8 cellular contexts compared by ENCODE assay signal in genomic region chr22:17120281-17120680, GRCh38. TPM values are rescaled to one million over a fixed set of nuclear protein-coding genes. Genes with fewer than 3 reads are reported as not detected.
DNase-seq lines count a peak whose midpoint lies in the region; ATAC-seq and TF ChIP-seq lines count a peak whose summit lies in the region.

No MANE protein-coding gene starts in this region.

- peak; percentile 72 for DNase-seq in GM03348 (ENCODE audit: low spot score)
- no peak for DNase-seq in RWPE2 (ENCODE audit: low spot score)
- peak; percentile 69 for DNase-seq in activated naive CD8-positive, alpha-beta T cell treated with anti-CD3 and anti-CD28 coated beads for 36 hours
- DNase-seq in iPS DF 6.9 (ENCODE audit: low read depth, low spot score): peak; percentile 75
- DNase-seq in stimulated activated CD4-positive, alpha-beta T cell treated with anti-CD3 and anti-CD28 coated beads, Interleukin-15, amount 100 ng/mL, for 24 hours: peak; percentile 68
- DNase-seq in DMS153 (lab: John Stamatoyannopoulos, UW): no peak
- DNase-seq in NCI-H2081 treated with DMSO at 0.1 percent for 48 hours (lab: John Stamatoyannopoulos, UW): no peak

- H3K4me3 ChIP-seq in RWPE2 (ENCODE audit: severe bottlenecking): peak overlapping the region; percentile 28
- peak overlapping the region; percentile 61; the same call in 1 of the 2 replicates for H3K4me3 ChIP-seq in iPS DF 6.9 (ENCODE audit: low read length)

- WGBS in iPS DF 6.9 (ENCODE audit: insufficient coverage, insufficient read length): no CpG with 5 or more reads among the region's 45 CpGs

- no peak overlapping the region for H3K27ac Mint-ChIP-seq in activated naive CD8-positive, alpha-beta T cell treated with anti-CD3 and anti-CD28 coated beads for 36 hours

- no peaks in the 10 kb centered on the region for H3K4me1 ChIP-seq in RWPE2 (ENCODE audit: insufficient read depth, poor library complexity, severe bottlenecking)
- H3K4me1 ChIP-seq in iPS DF 6.9 (ENCODE audit: control insufficient read depth, insufficient read depth, low read length): peaks cover 7% of the 10 kb centered on the region

- H3K27me3 Mint-ChIP-seq in activated naive CD8-positive, alpha-beta T cell treated with anti-CD3 and anti-CD28 coated beads for 36 hours: peaks cover 25% of the 10 kb centered on the region

- no peak for TF ChIP-seq CTCF in RWPE2 (IDR thresholded peaks at IDR 0.05; ENCODE audit: poor library complexity, severe bottlenecking)

- no peaks in the 10 kb centered on the region for H3K9me3 ChIP-seq in RWPE2 (ENCODE audit: severe bottlenecking)
- no peaks in the 10 kb centered on the region for H3K9me3 ChIP-seq in iPS DF 6.9 (ENCODE audit: control insufficient read depth, insufficient read depth, low read length)

- ATAC-seq in RWPE2 (ENCODE audit: low read depth): peak; percentile 46; the same call in 1 of the 3 replicates
- no peak for ATAC-seq in HG03439 (IDR thresholded peaks at IDR 0.05; ENCODE audit: unreplicated experiment)

- peak overlapping the region; percentile 48 for H3K4me3 Mint-ChIP-seq in activated naive CD8-positive, alpha-beta T cell treated with anti-CD3 and anti-CD28 coated beads for 36 hours

- peaks cover 43% of the 10 kb centered on the region for H3K4me1 Mint-ChIP-seq in activated naive CD8-positive, alpha-beta T cell treated with anti-CD3 and anti-CD28 coated beads for 36 hours

- H3K36me3 ChIP-seq in RWPE2 (ENCODE audit: low read depth) (no peaks in the 10 kb centered on the region), iPS DF 6.9 (ENCODE audit: control insufficient read depth, insufficient read depth, low read length) (no peaks in the 10 kb centered on the region)

- H3K27me3 ChIP-seq in RWPE2 (ENCODE audit: insufficient read depth, poor library complexity, severe bottlenecking) (peaks cover 23% of the 10 kb centered on the region), iPS DF 6.9 (ENCODE audit: control insufficient read depth, insufficient read depth, low read length) (no peaks in the 10 kb centered on the region)

- H3K27ac ChIP-seq in RWPE2 (ENCODE audit: poor library complexity, severe bottlenecking): no peak overlapping the region
- no peak overlapping the region for H3K27ac ChIP-seq in iPS DF 6.9 (ENCODE audit: low read length)

- no peaks in the 10 kb centered on the region for H3K9me3 Mint-ChIP-seq in activated naive CD8-positive, alpha-beta T cell treated with anti-CD3 and anti-CD28 coated beads for 36 hours

- H3K36me3 Mint-ChIP-seq in activated naive CD8-positive, alpha-beta T cell treated with anti-CD3 and anti-CD28 coated beads for 36 hours: no peaks in the 10 kb centered on the region

RNA-seq across cellular contexts. Expression of gene TMEM121B, which starts 0.9 kb away (rescaled TPM):
- total RNA-seq in activated naive CD8-positive, alpha-beta T cell treated with anti-CD3 and anti-CD28 coated beads for 36 hours: under 1 TPM; 0.27 to 0.36 TPM

RNA-seq across cellular contexts. Expression of gene IL17RA, which starts 35.5 kb away (rescaled TPM):
- total RNA-seq in activated naive CD8-positive, alpha-beta T cell treated with anti-CD3 and anti-CD28 coated beads for 36 hours: 10 to 100 TPM; 13.3 to 16.6 TPM

RNA-seq across cellular contexts. Expression of gene HDHD5, which starts 38.8 kb away (rescaled TPM):
- total RNA-seq in activated naive CD8-positive, alpha-beta T cell treated with anti-CD3 and anti-CD28 coated beads for 36 hours: 10 to 100 TPM; 54.9 to 64.8 TPM

Comparison
In these comparisons a context has a peak if more than half of its experiments do, and no peak if none do; other contexts are left out.
1. DNase-seq: peak in GM03348 (single experiment), activated naive CD8-positive, alpha-beta T cell treated with anti-CD3 and anti-CD28 coated beads for 36 hours (single experiment), iPS DF 6.9 (single experiment) and stimulated activated CD4-positive, alpha-beta T cell treated with anti-CD3 and anti-CD28 coated beads, Interleukin-15, amount 100 ng/mL, for 24 hours (single experiment); none in RWPE2 (single experiment), DMS153 (single experiment) and NCI-H2081 treated with DMSO at 0.1 percent for 48 hours (single experiment).